ENCODE assay signal across 22 cellular contexts in the genomic region with DNA sequence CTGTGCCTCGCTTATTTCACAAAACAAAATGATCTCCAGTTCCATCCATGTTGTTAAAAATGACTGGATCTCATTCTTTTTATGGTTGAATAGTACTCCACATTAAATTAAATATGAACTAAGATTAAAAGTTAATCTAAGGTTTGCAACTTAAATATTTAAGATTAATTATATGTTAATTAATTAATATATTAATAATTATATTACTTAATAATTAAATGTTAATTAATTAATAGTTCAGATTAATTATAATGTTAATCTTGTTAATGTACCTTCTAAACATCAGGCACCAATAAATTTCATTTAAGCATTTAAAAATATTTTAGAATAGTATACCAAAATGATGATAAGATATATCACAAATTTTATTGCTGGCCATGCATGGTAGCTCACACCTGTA.
"Had no signal": no experiment of that assay in that cellular context is flagged by ENCODE, and none has a peak within 500 bp of the region (broad histone marks: within the 10 kb centered on the region; RNA-seq: fewer than 3 reads in every experiment).

No MANE protein-coding gene starts in this region.

- H3K27me3 ChIP-seq: MG63 had no signal

- H3K4me3 ChIP-seq: MG63 had no signal

- H3K36me3 ChIP-seq: MG63 had no signal

- H3K9ac ChIP-seq: SK-N-SH had no signal

- H3K27ac ChIP-seq: RWPE1 had no signal

- H3K9me3 ChIP-seq: MG63, SK-N-SH had no signal

- DNase-seq: IMR-90, Karpas-422, KG1, MG63, NCI-H1092, NCI-H1105 treated with DMSO at 0.1 percent for 48 hours, NCI-H1417 treated with DMSO at 0.1 percent for 48 hours, NCI-H146, NCI-H1694 treated with DMSO at 0.1 percent for 48 hours, NCI-H1930, NCI-H2081, NCI-H2171, NCI-H226, NCI-H446, NCI-H510A, NCI-H524 treated with DMSO at 0.1 percent for 48 hours, NCI-H69, NCI-H774, SHP77, SK-N-SH had no signal

- FAIRE-seq: HepG2 had no signal

- ATAC-seq: HepG2 had no signal
